19 cellular contexts compared by ENCODE assay signal in genomic region chr3:73729969-73730440, GRCh38.
DNase-seq lines count a peak whose midpoint lies in the region; ATAC-seq, FAIRE-seq and TF ChIP-seq lines count a peak whose summit lies in the region.
"Had no signal": no experiment of that assay in that cellular context is flagged by ENCODE, and none has a peak within 500 bp of the region (broad histone marks: within the 10 kb centered on the region; RNA-seq: fewer than 3 reads in every experiment).

No MANE protein-coding gene starts in this region.

- H3K4me1 Mint-ChIP-seq in activated T-cell treated with anti-CD3 and anti-CD28 coated beads, Interleukin-2, amount 50 U/mL, for 72 hours (ENCODE audit: low read depth) = no peaks in the 10 kb centered on the region
- H3K4me1 Mint-ChIP-seq: activated naive CD4-positive, alpha-beta T cell treated with anti-CD3 and anti-CD28 coated beads, Interleukin-2, amount 50 U/mL, for 24 hours; immature natural killer cell had no signal

- ATAC-seq in esophagus mucosa (peak; percentile 22), lower lobe of right lung (peak; percentile 75 to 83), HG03442 (IDR thresholded peaks at IDR 0.05; ENCODE audit: unreplicated experiment) (no peak)
- ATAC-seq in activated T-cell treated with anti-CD3 and anti-CD28 coated beads, Interleukin-2, amount 50 U/mL, for 72 hours (replicated peaks in 1 of 2) = no peak
- ATAC-seq: effector memory CD8-positive, alpha-beta T cell; foreskin keratinocyte; SK-N-SH treated with all-trans-retinoic acid at 6 μM for 48 hours had no signal

- peaks cover 33% of the 10 kb centered on the region for H3F3A ChIP-seq in smooth muscle cell (ENCODE audit: low read depth)

- no peaks in the 10 kb centered on the region for H3K36me3 Mint-ChIP-seq in activated T-cell treated with anti-CD3 and anti-CD28 coated beads, Interleukin-2, amount 50 U/mL, for 72 hours (ENCODE audit: insufficient read depth in 2 of 2)
- H3K36me3 Mint-ChIP-seq: activated naive CD4-positive, alpha-beta T cell treated with anti-CD3 and anti-CD28 coated beads, Interleukin-2, amount 50 U/mL, for 24 hours; immature natural killer cell had no signal

- H3K4me1 ChIP-seq in lower lobe of right lung (peaks cover 6% of the 10 kb centered on the region), smooth muscle cell (ENCODE audit: low read depth) (peaks cover 36% of the 10 kb centered on the region)

- no peak overlapping the region for H3K9ac ChIP-seq in smooth muscle cell (ENCODE audit: low read depth)

- H3K36me3 ChIP-seq in lower lobe of right lung (no peaks in the 10 kb centered on the region), smooth muscle cell (ENCODE audit: low read depth) (no peaks in the 10 kb centered on the region)

- no peak overlapping the region for H3K4me3 Mint-ChIP-seq in activated T-cell treated with anti-CD3 and anti-CD28 coated beads, Interleukin-2, amount 50 U/mL, for 72 hours
- H3K4me3 Mint-ChIP-seq: activated naive CD4-positive, alpha-beta T cell treated with anti-CD3 and anti-CD28 coated beads, Interleukin-2, amount 50 U/mL, for 24 hours; effector memory CD8-positive, alpha-beta T cell; immature natural killer cell had no signal

- H3K27me3 Mint-ChIP-seq in activated T-cell treated with anti-CD3 and anti-CD28 coated beads, Interleukin-2, amount 50 U/mL, for 72 hours (ENCODE audit: low read depth) = no peaks in the 10 kb centered on the region
- H3K27me3 Mint-ChIP-seq: activated naive CD4-positive, alpha-beta T cell treated with anti-CD3 and anti-CD28 coated beads, Interleukin-2, amount 50 U/mL, for 24 hours; effector memory CD8-positive, alpha-beta T cell had no signal

- DNase-seq in SHP77 (lab: John Stamatoyannopoulos, UW) = peak; percentile 51 to 59
- peak; percentile 61 for DNase-seq in lower lobe of right lung
- DNase-seq in smooth muscle cell (lab: John Stamatoyannopoulos, UW; ENCODE audit: unreplicated experiment) = no peak
- DNase-seq in anterior cingulate cortex (lab: John Stamatoyannopoulos, UW) = no peak
- no peak for DNase-seq in activated T-cell treated with anti-CD3 and anti-CD28 coated beads, Interleukin-2, amount 50 U/mL, for 72 hours
- no peak for DNase-seq in GM19239 (ENCODE audit: insufficient read length, low spot score)
- DNase-seq: DMS 273 treated with DMSO at 0.1 percent for 48 hours; effector memory CD8-positive, alpha-beta T cell; foreskin keratinocyte; immature natural killer cell; KG1; NCI-H446; substantia nigra had no signal

- H2AFZ ChIP-seq in smooth muscle cell (ENCODE audit: low read depth) = no peak overlapping the region

- FAIRE-seq in GM19239 (lab: Jason Lieb, UNC) = no peak
- FAIRE-seq: bronchial epithelial cell, GM18507 had no signal

- no peaks in the 10 kb centered on the region for H3K79me2 ChIP-seq in smooth muscle cell (ENCODE audit: low read depth)

- H3K27ac ChIP-seq in lower lobe of right lung (no peak overlapping the region), smooth muscle cell (ENCODE audit: low read depth) (peak overlapping the region; percentile 28)
- H3K27ac ChIP-seq: foreskin keratinocyte had no signal

- H3K27ac Mint-ChIP-seq in activated T-cell treated with anti-CD3 and anti-CD28 coated beads, Interleukin-2, amount 50 U/mL, for 72 hours = no peak overlapping the region
- H3K27ac Mint-ChIP-seq: activated naive CD4-positive, alpha-beta T cell treated with anti-CD3 and anti-CD28 coated beads, Interleukin-2, amount 50 U/mL, for 24 hours; effector memory CD8-positive, alpha-beta T cell; immature natural killer cell had no signal

- peaks cover 0 to 4% of the 10 kb centered on the region in 2 donors for H3K9me3 Mint-ChIP-seq in activated T-cell treated with anti-CD3 and anti-CD28 coated beads, Interleukin-2, amount 50 U/mL, for 72 hours
- H3K9me3 Mint-ChIP-seq: activated naive CD4-positive, alpha-beta T cell treated with anti-CD3 and anti-CD28 coated beads, Interleukin-2, amount 50 U/mL, for 24 hours had no signal

- 24% methylated on average over 9 of the region's 9 CpGs for WGBS in smooth muscle cell (ENCODE audit: low lambda C conversion rate)

- no peaks in the 10 kb centered on the region for H4K20me1 ChIP-seq in smooth muscle cell (ENCODE audit: low read depth)

- H3K4me3 ChIP-seq in lower lobe of right lung (no peak overlapping the region), smooth muscle cell (no peak overlapping the region)

- H3K4me2 ChIP-seq in smooth muscle cell = peak overlapping the region; percentile 22

- no peaks in the 10 kb centered on the region for H3K9me3 ChIP-seq in lower lobe of right lung
- no peaks in the 10 kb centered on the region for H3K9me3 ChIP-seq in smooth muscle cell (replicated peaks; ENCODE audit: low read depth)

- TF ChIP-seq CTCF in lower lobe of right lung (IDR thresholded peaks at IDR 0.05) = no peak
- no peak for TF ChIP-seq CTCF in smooth muscle cell (IDR thresholded peaks at IDR 0.05; ENCODE audit: borderline replicate concordance, insufficient read depth, poor library complexity, severe bottlenecking)

- H3K27me3 ChIP-seq in lower lobe of right lung (ENCODE audit: low read depth) = no peaks in the 10 kb centered on the region
- no peaks in the 10 kb centered on the region for H3K27me3 ChIP-seq in smooth muscle cell (ENCODE audit: low read depth)
- H3K27me3 ChIP-seq: foreskin keratinocyte had no signal

- intact Hi-C loops in lower lobe of right lung (cut with DNase I) = no loop called here

Comparison
In these comparisons a context has a peak if more than half of its experiments do, and no peak if none do; other contexts are left out.
1. DNase-seq: peak in SHP77 (2 of 2) and lower lobe of right lung (single experiment); none in smooth muscle cell (single experiment), anterior cingulate cortex (0 of 58), activated T-cell treated with anti-CD3 and anti-CD28 coated beads, Interleukin-2, amount 50 U/mL, for 72 hours (0 of 2) and GM19239 (single experiment).
2. ATAC-seq: peak in esophagus mucosa (single experiment) and lower lobe of right lung (2 of 2); none in HG03442 (single experiment) and activated T-cell treated with anti-CD3 and anti-CD28 coated beads, Interleukin-2, amount 50 U/mL, for 72 hours (0 of 2).